Comparison of ENCODE assay signal across 9 cellular contexts in genomic region chr5:65172486-65173129, GRCh38.
DNase-seq lines count a peak whose midpoint lies in the region; ATAC-seq, FAIRE-seq and TF ChIP-seq lines count a peak whose summit lies in the region.
"Had no signal": no experiment of that assay in that cellular context is flagged by ENCODE, and none has a peak within 500 bp of the region (broad histone marks: within the 10 kb centered on the region; RNA-seq: fewer than 3 reads in every experiment).

No MANE protein-coding gene starts in this region.

- no peak overlapping the region for H3K27ac Mint-ChIP-seq in naive thymus-derived CD4-positive, alpha-beta T cell
- H3K27ac Mint-ChIP-seq: activated naive CD4-positive, alpha-beta T cell treated with anti-CD3 and anti-CD28 coated beads, Interleukin-2, amount 50 U/mL, for 24 hours had no signal

- CTCF ChIA-PET in naive thymus-derived CD4-positive, alpha-beta T cell (lab: Charles Lee), result no interaction called here

- no peak for FAIRE-seq in pancreas (lab: Jason Lieb, UNC)

- intact Hi-C loops in naive thymus-derived CD4-positive, alpha-beta T cell (cut with micrococcal nuclease), result no loop called here
- intact Hi-C loops in pancreas (cut with DNase I), result no loop called here

- DNase-seq in GM12864 (ENCODE audit: low read depth), result peak; percentile 16
- DNase-seq in RPMI7951 (ENCODE audit: low read depth), result peak; percentile 61
- peak in 1 of 9 donors; percentile 39 for DNase-seq in naive thymus-derived CD4-positive, alpha-beta T cell
- DNase-seq in MG63, result no peak
- DNase-seq in HT-29 (ENCODE audit: low spot score), result no peak
- DNase-seq in mesenteric fat pad (ENCODE audit: low spot score), result no peak
- DNase-seq in pancreas, result no peak

- no peaks in the 10 kb centered on the region for H3K9me3 Mint-ChIP-seq in naive thymus-derived CD4-positive, alpha-beta T cell
- H3K9me3 Mint-ChIP-seq: activated naive CD4-positive, alpha-beta T cell treated with anti-CD3 and anti-CD28 coated beads, Interleukin-2, amount 50 U/mL, for 24 hours had no signal

- H3K36me3 Mint-ChIP-seq in naive thymus-derived CD4-positive, alpha-beta T cell, result peaks cover 0 to 10% (median 0%) of the 10 kb centered on the region in 5 donors
- H3K36me3 Mint-ChIP-seq: activated naive CD4-positive, alpha-beta T cell treated with anti-CD3 and anti-CD28 coated beads, Interleukin-2, amount 50 U/mL, for 24 hours had no signal

- no peak for TF ChIP-seq CTCF in GM12864 (IDR thresholded peaks at IDR 0.05; ENCODE audit: low read depth, low read length, missing control alignments)
- TF ChIP-seq CTCF in pancreas (IDR thresholded peaks at IDR 0.05), result no peak

- no peak overlapping the region for H3K27ac ChIP-seq in naive thymus-derived CD4-positive, alpha-beta T cell (ENCODE audit: low read depth, low read length)
- no peak overlapping the region for H3K27ac ChIP-seq in pancreas

- H3K27me3 Mint-ChIP-seq in naive thymus-derived CD4-positive, alpha-beta T cell, result peaks cover 0 to 2% (median 0%) of the 10 kb centered on the region in 5 donors
- H3K27me3 Mint-ChIP-seq: activated naive CD4-positive, alpha-beta T cell treated with anti-CD3 and anti-CD28 coated beads, Interleukin-2, amount 50 U/mL, for 24 hours had no signal

- no peaks in the 10 kb centered on the region for H3K9me3 ChIP-seq in naive thymus-derived CD4-positive, alpha-beta T cell (ENCODE audit: control insufficient read depth in 2 of 3, low read length in 3 of 3)
- no peaks in the 10 kb centered on the region for H3K9me3 ChIP-seq in MG63
- H3K9me3 ChIP-seq in pancreas, result no peaks in the 10 kb centered on the region

- H3K27me3 ChIP-seq in naive thymus-derived CD4-positive, alpha-beta T cell (ENCODE audit: control insufficient read depth in 2 of 2, insufficient read depth in 2 of 2, low read length in 2 of 2), result no peaks in the 10 kb centered on the region
- H3K27me3 ChIP-seq in MG63 (no peaks in the 10 kb centered on the region), pancreas (no peaks in the 10 kb centered on the region)

- POLR2A ChIA-PET in naive thymus-derived CD4-positive, alpha-beta T cell (lab: Charles Lee), result no interaction called here

- H3K4me3 Mint-ChIP-seq in naive thymus-derived CD4-positive, alpha-beta T cell, result no peak overlapping the region
- H3K4me3 Mint-ChIP-seq: activated naive CD4-positive, alpha-beta T cell treated with anti-CD3 and anti-CD28 coated beads, Interleukin-2, amount 50 U/mL, for 24 hours had no signal

- H3K4me1 ChIP-seq in naive thymus-derived CD4-positive, alpha-beta T cell (ENCODE audit: control insufficient read depth in 2 of 2, insufficient read depth in 2 of 2, low read length in 2 of 2), result no peaks in the 10 kb centered on the region
- H3K4me1 ChIP-seq in pancreas, result no peaks in the 10 kb centered on the region

- peaks cover 0 to 2% (median 0%) of the 10 kb centered on the region in 7 donors for H3K4me1 Mint-ChIP-seq in naive thymus-derived CD4-positive, alpha-beta T cell

- 71 to 81% methylated on average over 9 of the region's 9 CpGs for WGBS in pancreas, 2 donors

- H3K36me3 ChIP-seq in naive thymus-derived CD4-positive, alpha-beta T cell (ENCODE audit: control insufficient read depth in 2 of 3, insufficient read depth in 3 of 3, low read length in 3 of 3), result no peaks in the 10 kb centered on the region
- H3K36me3 ChIP-seq in MG63 (peaks cover 6% of the 10 kb centered on the region), pancreas (no peaks in the 10 kb centered on the region)

- ATAC-seq in GM21737 (IDR thresholded peaks at IDR 0.05; ENCODE audit: unreplicated experiment) (peak; percentile 77), pancreas (no peak)
- peak; percentile 40 for ATAC-seq in naive thymus-derived CD4-positive, alpha-beta T cell

- H3K4me3 ChIP-seq in GM12864 (ENCODE audit: low read depth, low read length) (no peak overlapping the region), MG63 (no peak overlapping the region), pancreas (no peak overlapping the region)
- no peak overlapping the region for H3K4me3 ChIP-seq in naive thymus-derived CD4-positive, alpha-beta T cell (ENCODE audit: low read length)

Comparison
In these comparisons a context has a peak if more than half of its experiments do, and no peak if none do; other contexts are left out.
1. DNase-seq: peak in GM12864 (single experiment) and RPMI7951 (single experiment); none in MG63 (single experiment), HT-29 (single experiment), mesenteric fat pad (single experiment) and pancreas (0 of 6).
2. ATAC-seq: peak in GM21737 (single experiment) and naive thymus-derived CD4-positive, alpha-beta T cell (single experiment); none in pancreas (0 of 4).